In the genomic region with DNA sequence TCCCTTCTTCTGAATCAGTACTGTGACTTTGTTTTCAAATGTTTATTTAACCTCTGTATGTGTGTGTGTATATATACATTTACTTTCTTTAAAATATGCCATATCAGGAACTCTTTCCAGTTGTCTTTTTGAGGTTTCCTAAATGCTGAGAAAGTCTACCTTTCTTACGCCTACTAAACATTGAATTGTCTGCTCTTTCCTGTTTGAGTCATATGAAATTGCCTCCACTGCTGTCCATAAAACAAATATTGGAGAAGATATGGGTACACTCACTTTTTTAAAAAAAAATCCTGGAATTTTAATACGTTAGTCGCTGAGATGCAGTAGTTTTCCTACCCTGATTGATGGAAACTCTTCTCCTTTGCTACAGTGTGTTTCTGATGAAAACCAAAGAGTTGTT, we compare ENCODE assay signal across 9 cellular contexts.
"Had no signal": no experiment of that assay in that cellular context is flagged by ENCODE, and none has a peak within 500 bp of the region (broad histone marks: within the 10 kb centered on the region; RNA-seq: fewer than 3 reads in every experiment).

No MANE protein-coding gene starts in this region.

- ATAC-seq: GM23338, HCT116 had no signal

- H2AFZ ChIP-seq: GM23248, GM23338 had no signal

- H3K9ac ChIP-seq: GM23248 had no signal

- H3K9me3 ChIP-seq: HAP-1 had no signal

- H3K4me3 ChIP-seq: GM23248, GM23338, HAP-1 had no signal

- H3K36me3 ChIP-seq: HAP-1 had no signal

- DNase-seq: GM23248, GOT3, H7, H9, HCEC 1CT, HFFc6 had no signal

- H3K4me2 ChIP-seq: GM23338 had no signal

- H3K4me1 ChIP-seq: HAP-1 had no signal

- H3K27ac ChIP-seq: GM23248 had no signal
